8 cellular contexts compared by ENCODE assay signal in genomic region chr1:91730781-91731732, GRCh38.
DNase-seq lines count a peak whose midpoint lies in the region; ATAC-seq, FAIRE-seq and TF ChIP-seq lines count a peak whose summit lies in the region.

No MANE protein-coding gene starts in this region.

- H3K4me2 ChIP-seq in SK-N-SH, result no peak overlapping the region

- H3K36me3 ChIP-seq in ACC112 (ENCODE audit: insufficient read depth, low read length) (peaks cover 12% of the 10 kb centered on the region), small intestine (ENCODE audit: control insufficient read depth in 2 of 2, insufficient read depth in 2 of 2, low read length in 2 of 2) (no peaks in the 10 kb centered on the region), SK-N-SH (replicated peaks in 1 of 2; ENCODE audit: control insufficient read depth in 1 of 2, insufficient read depth in 2 of 2, low read length in 1 of 2) (no peaks in the 10 kb centered on the region)

- H3K9me3 ChIP-seq in small intestine (ENCODE audit: control insufficient read depth, low read depth) (no peaks in the 10 kb centered on the region), SK-N-SH (no peaks in the 10 kb centered on the region)

- no peaks in the 10 kb centered on the region for H4K20me1 ChIP-seq in SK-N-SH (ENCODE audit: insufficient read depth)

- FAIRE-seq in small intestine (lab: Jason Lieb, UNC), result no peak

- no peak for TF ChIP-seq EP300 in SK-N-SH (IDR thresholded peaks at IDR 0.05; ENCODE audit: borderline replicate concordance in 1 of 2, low read depth in 1 of 2, low read length in 1 of 2)

- H2AFZ ChIP-seq in ACC112 (ENCODE audit: low read length, unreplicated experiment) (no peak overlapping the region), SK-N-SH (ENCODE audit: low read depth) (no peak overlapping the region)

- no peak for TF ChIP-seq RAD21 in SK-N-SH (IDR thresholded peaks at IDR 0.05; ENCODE audit: low read length)

- no peaks in the 10 kb centered on the region for H3K27me3 ChIP-seq in ACC112 (ENCODE audit: insufficient read depth, low read length)
- no peaks in the 10 kb centered on the region for H3K27me3 ChIP-seq in small intestine (ENCODE audit: control insufficient read depth in 2 of 2, insufficient read depth in 2 of 2, low read length in 2 of 2)
- H3K27me3 ChIP-seq in SK-N-SH (ENCODE audit: insufficient read depth), result peaks cover 63% of the 10 kb centered on the region; the same call in 1 of the 2 replicates

- CTCF ChIA-PET in SK-N-SH (lab: Yijun Ruan, JAX), result interaction anchor here (0.5 kb wide), 1 partner anchor 86 kb away, joined by 3 read pairs; no protein-coding TSS in a partner anchor

- no peak overlapping the region for H3K9ac ChIP-seq in SK-N-SH

- H3K9me2 ChIP-seq in SK-N-SH, result no peaks in the 10 kb centered on the region

- POLR2A ChIA-PET in SK-N-SH (lab: Yijun Ruan, JAX), result no interaction called here

- H3K4me1 ChIP-seq in ACC112 (ENCODE audit: control insufficient read depth, insufficient read depth, low read length, unreplicated experiment), result peaks cover 44% of the 10 kb centered on the region
- H3K4me1 ChIP-seq in small intestine (ENCODE audit: control insufficient read depth in 2 of 2, insufficient read depth in 1 of 2, low read depth in 1 of 2, low read length in 1 of 2), result peaks cover 0 to 6% of the 10 kb centered on the region in 2 donors
- H3K4me1 ChIP-seq in SK-N-SH (ENCODE audit: control insufficient read depth in 1 of 2, insufficient read depth in 2 of 2, low read depth in 1 of 2, low read length in 1 of 2), result no peaks in the 10 kb centered on the region

- H3F3A ChIP-seq in SK-N-SH (replicated peaks; ENCODE audit: insufficient read depth), result no peaks in the 10 kb centered on the region

- H3K4me3 ChIP-seq in ACC112 (ENCODE audit: low read depth, low read length) (peak overlapping the region; percentile 5; the same call in 1 of the 2 replicates), small intestine (ENCODE audit: low read depth in 1 of 2, low read length in 2 of 2) (no peak overlapping the region), SK-N-SH (ENCODE audit: low read depth in 2 of 2, low read length in 1 of 2) (no peak overlapping the region)

- H3K27ac ChIP-seq in ACC112 (ENCODE audit: low read depth, low read length) (peak overlapping the region; percentile 74; the same call in 1 of the 2 replicates), small intestine (ENCODE audit: low read depth in 1 of 2, low read length in 1 of 2) (peak overlapping the region in 1 of 2 donors; percentile 21), SK-N-SH (ENCODE audit: low read depth in 2 of 2, low read length in 1 of 2) (no peak overlapping the region)

- 75 to 84% (median 78%) methylated on average over 15 of the region's 15 CpGs for WGBS in small intestine, 3 donors
- WGBS in SK-N-SH (ENCODE audit: low lambda C conversion rate), result 10% methylated on average over 15 of the region's 15 CpGs

- no peak for TF ChIP-seq CTCF in SK-N-SH (IDR thresholded peaks at IDR 0.05)

- peak; percentile 42 for ATAC-seq in HG03521 (IDR thresholded peaks at IDR 0.05; ENCODE audit: unreplicated experiment)

- DNase-seq in astrocyte of the hippocampus (ENCODE audit: low read depth, low spot score) (peak; percentile 48), lung microvascular endothelial cell (ENCODE audit: low read depth in 2 of 2) (peak; percentile 8 to 27), NCI-H345 treated with DMSO at 0.1 percent for 48 hours (lab: John Stamatoyannopoulos, UW; ENCODE audit: unreplicated experiment) (no peak), small intestine (no peak), iPS-NIHi7 (ENCODE audit: extremely low spot score) (no peak), SK-N-SH (no peak)

- no peaks in the 10 kb centered on the region for H3K79me2 ChIP-seq in ACC112 (ENCODE audit: control insufficient read depth, insufficient read depth, low read length, unreplicated experiment)
- no peaks in the 10 kb centered on the region for H3K79me2 ChIP-seq in SK-N-SH (ENCODE audit: insufficient read depth)

TF ChIP-seq in SK-N-SH, 30 proteins besides CTCF, POLR2A, EP300 and RAD21 (continues in another document):
- no peak for TF ChIP-seq FOXJ3 (CRISPR knock-in tag; IDR thresholded peaks at IDR 0.05)
- TF ChIP-seq GATA2 (CRISPR knock-in tag; IDR thresholded peaks at IDR 0.05), result no peak
- no peak for TF ChIP-seq TAF1 (IDR thresholded peaks at IDR 0.05; ENCODE audit: borderline replicate concordance, low read depth, low read length)
- TF ChIP-seq ELF1 (IDR thresholded peaks at IDR 0.05), result no peak
- no peak for TF ChIP-seq REST (IDR thresholded peaks at IDR 0.05; ENCODE audit: low read depth, low read length)
- TF ChIP-seq JUND (IDR thresholded peaks at IDR 0.05), result no peak
- TF ChIP-seq USF1 (IDR thresholded peaks at IDR 0.05; ENCODE audit: borderline replicate concordance, low read depth), result no peak
- TF ChIP-seq PBX3 (IDR thresholded peaks at IDR 0.05), result no peak
- TF ChIP-seq ZBTB33 (IDR thresholded peaks at IDR 0.05; ENCODE audit: borderline replicate concordance, low read depth), result no peak
- TF ChIP-seq YY1 (IDR thresholded peaks at IDR 0.05; ENCODE audit: low read depth), result no peak
- TF ChIP-seq RXRA (IDR thresholded peaks at IDR 0.05; ENCODE audit: borderline replicate concordance, low read depth), result no peak
- no peak for TF ChIP-seq TCF12 (IDR thresholded peaks at IDR 0.05)
- no peak for TF ChIP-seq NFIC (IDR thresholded peaks at IDR 0.05; ENCODE audit: borderline replicate concordance)
- TF ChIP-seq MEF2A (IDR thresholded peaks at IDR 0.05; ENCODE audit: borderline replicate concordance, low read depth), result no peak
- no peak for TF ChIP-seq IRF3 (IDR thresholded peaks at IDR 0.05; ENCODE audit: low read depth, low read length)
- no peak for TF ChIP-seq CHD2 (IDR thresholded peaks at IDR 0.05; ENCODE audit: low read length, partially characterized antibody)

Comparison
In these comparisons a context has a peak if more than half of its experiments do, and no peak if none do; other contexts are left out.
1. DNase-seq: peak in astrocyte of the hippocampus (single experiment) and lung microvascular endothelial cell (2 of 2); none in NCI-H345 treated with DMSO at 0.1 percent for 48 hours (single experiment), small intestine (single experiment), iPS-NIHi7 (single experiment) and SK-N-SH (single experiment).